In genomic region chr3:101842245-101842934, GRCh38 we compare ENCODE assay signal across 15 cellular contexts. TPM values are rescaled to one million over a fixed set of nuclear protein-coding genes. Genes with fewer than 3 reads are reported as not detected.
DNase-seq lines count a peak whose midpoint lies in the region; ATAC-seq and TF ChIP-seq lines count a peak whose summit lies in the region.
"Had no signal": no experiment of that assay in that cellular context is flagged by ENCODE, and none has a peak within 500 bp of the region (broad histone marks: within the 10 kb centered on the region; RNA-seq: fewer than 3 reads in every experiment).

No MANE protein-coding gene starts in this region.

- peak overlapping the region; percentile 36 for H2BK12ac ChIP-seq in H9 (ENCODE audit: insufficient read length, low read depth, low read length)

- no peaks in the 10 kb centered on the region for H3K27me3 Mint-ChIP-seq in H9 (ENCODE audit: low read depth)
- H3K27me3 Mint-ChIP-seq: activated T-cell treated with anti-CD3 and anti-CD28 coated beads, Interleukin-2, amount 50 U/mL, for 24 hours; effector memory CD8-positive, alpha-beta T cell had no signal

- no peak overlapping the region for H4K5ac ChIP-seq in H9 (ENCODE audit: insufficient read length, low read depth, low read length)

- no peak overlapping the region for H2BK120ac ChIP-seq in H9 (ENCODE audit: low read depth, low read length, poor library complexity, severe bottlenecking)

- no peaks in the 10 kb centered on the region for H3K36me3 ChIP-seq in mammary epithelial cell (ENCODE audit: insufficient read depth, low read length)
- H3K36me3 ChIP-seq: vagina had no signal

- peak overlapping the region; percentile 99 for H2BK20ac ChIP-seq in H9 (ENCODE audit: low read depth, low read length, poor library complexity, severe bottlenecking)

- peak overlapping the region; percentile 99 for H3T11ph ChIP-seq in H9 (ENCODE audit: low read length)

- H3K18ac ChIP-seq in H9 (ENCODE audit: insufficient read length, low read depth, low read length), result peak overlapping the region; percentile 89

- BruUV-seq in mammary epithelial cell (replicated peaks; lab: Mats Ljungman, UMichigan), result no TSS peak

- H3K9me3 ChIP-seq in H9 (ENCODE audit: control insufficient read depth, low read depth, low read length) (no peaks in the 10 kb centered on the region), mammary epithelial cell (replicated peaks; ENCODE audit: insufficient read depth, low read length) (no peaks in the 10 kb centered on the region)
- H3K9me3 ChIP-seq: vagina had no signal

- H3K4me1 Mint-ChIP-seq in H9, result peaks cover 37 to 46% of the 10 kb centered on the region in 2 experiments

- H3K23me2 ChIP-seq in H9 (ENCODE audit: insufficient read length, low read depth, low read length, poor library complexity, severe bottlenecking), result no peaks in the 10 kb centered on the region

- H3K9ac ChIP-seq in H9 (ENCODE audit: extremely low read depth, insufficient read length, low read length) (no peak overlapping the region), mammary epithelial cell (ENCODE audit: insufficient read depth, low read length) (no peak overlapping the region)

- ATAC-seq in SK-N-SH treated with all-trans-retinoic acid at 6 μM for 48 hours, result peak; percentile 69
- ATAC-seq: effector memory CD8-positive, alpha-beta T cell had no signal

- intact Hi-C loops in mammary epithelial cell (cut with micrococcal nuclease), result no loop called here

- no peak overlapping the region for H3K56ac ChIP-seq in H9 (ENCODE audit: insufficient read length, low read depth, low read length)

- no peak overlapping the region for H2BK15ac ChIP-seq in H9 (ENCODE audit: low read depth, low read length)

- H4K91ac ChIP-seq in H9 (ENCODE audit: insufficient read length, low read depth, low read length), result peak overlapping the region; percentile 60

- in situ Hi-C loops in ACHN (cut with HindIII; ENCODE audit: low pct_ligation_motif_present, low pct_unique_long_range_greater_than_20kb, low sequenced_read_pairs), result no loop called here
- in situ Hi-C loops in mammary epithelial cell (cut with MboI; ENCODE audit: low sequenced_read_pairs in 2 of 2), result no loop called here

- DNase-seq in ACHN, result peak; percentile 89
- peak; percentile 85 for DNase-seq in H9
- peak; percentile 70 for DNase-seq in iPS-NIHi7 (ENCODE audit: extremely low spot score)
- DNase-seq in pons (ENCODE audit: low spot score), result no peak
- no peak for DNase-seq in GOT3 (lab: John Stamatoyannopoulos, UW)
- no peak for DNase-seq in mammary epithelial cell
- no peak for DNase-seq in stimulated activated CD4-positive, alpha-beta T cell treated with anti-CD3 and anti-CD28 coated beads, Interleukin-15, amount 100 ng/mL, for 24 hours
- DNase-seq: activated CD4-positive, CD25-positive, alpha-beta regulatory T cell treated with anti-CD3 and anti-CD28 coated beads, Interleukin-2, amount 50 U/mL, for 72 hours; activated T-cell treated with anti-CD3 and anti-CD28 coated beads, Interleukin-2, amount 50 U/mL, for 24 hours; effector memory CD8-positive, alpha-beta T cell; NCI-H1436; NCI-H526 treated with DMSO at 0.1 percent for 48 hours; occipital lobe had no signal

- H3K9me3 Mint-ChIP-seq in H9, result no peaks in the 10 kb centered on the region
- H3K9me3 Mint-ChIP-seq: effector memory CD8-positive, alpha-beta T cell had no signal

- H3K14ac ChIP-seq in H9 (ENCODE audit: insufficient read depth, low read length), result peak overlapping the region; percentile 3; the same call in 1 of the 2 replicates

- CTCF ChIA-PET in mammary epithelial cell (lab: Charles Lee; ENCODE audit: low non-redundant PET), result no interaction called here

- peak overlapping the region in 1 of 2 experiments; percentile 12; a peak in 3 of 5 replicates for H3K4me3 Mint-ChIP-seq in H9
- H3K4me3 Mint-ChIP-seq: activated T-cell treated with anti-CD3 and anti-CD28 coated beads, Interleukin-2, amount 50 U/mL, for 24 hours; effector memory CD8-positive, alpha-beta T cell had no signal

- H3K36me3 Mint-ChIP-seq in H9 (ENCODE audit: insufficient read depth in 1 of 3, low read depth in 3 of 3), result peaks cover 0 to 5% (median 3%) of the 10 kb centered on the region in 3 experiments; a peak in 5 of 7 replicates

- H3K23ac ChIP-seq in H9 (ENCODE audit: insufficient read length, low read depth, low read length), result no peak overlapping the region

- peak overlapping the region; percentile 92 for H3K4ac ChIP-seq in H9 (ENCODE audit: low read depth, low read length)

- no peak overlapping the region for H3K4me3 ChIP-seq in mammary epithelial cell (replicated peaks in 1 of 3; ENCODE audit: insufficient read depth in 1 of 3, low read depth in 2 of 3, low read length in 3 of 3)
- H3K4me3 ChIP-seq: vagina had no signal

- H4K8ac ChIP-seq in H9 (replicated peaks; ENCODE audit: insufficient read length, low read depth, low read length), result no peak overlapping the region

- TF ChIP-seq CTCF in H9 (conservative IDR thresholded peaks at IDR 0.05) (no peak), mammary epithelial cell (conservative IDR thresholded peaks at IDR 0.05 in 1 of 2, IDR thresholded peaks at IDR 0.05 in 1 of 2; ENCODE audit: extremely low read depth in 1 of 2, insufficient read depth in 1 of 2, low read depth in 1 of 2, low read length in 2 of 2) (no peak)

- H3K79me1 ChIP-seq in H9 (ENCODE audit: insufficient read depth, low read depth, low read length, poor library complexity, severe bottlenecking), result no peaks in the 10 kb centered on the region

- peak overlapping the region; percentile 99 for H2AK5ac ChIP-seq in H9 (ENCODE audit: insufficient read length, low read length)

- H3K4me2 ChIP-seq in H9 (ENCODE audit: insufficient read depth, insufficient read length, low read length) (no peak overlapping the region), mammary epithelial cell (ENCODE audit: insufficient read depth, low read depth, low read length) (no peak overlapping the region)

- H2BK5ac ChIP-seq in H9 (ENCODE audit: insufficient read length, low read length), result peak overlapping the region; percentile 98

- H3K79me2 ChIP-seq in H9 (ENCODE audit: insufficient read depth, low read length), result no peaks in the 10 kb centered on the region
- no peaks in the 10 kb centered on the region for H3K79me2 ChIP-seq in mammary epithelial cell (ENCODE audit: insufficient read depth, low read length)

- dilution Hi-C loops in mammary epithelial cell (cut with HindIII; ENCODE audit: low sequenced_read_pairs), result no loop called here

- H3K27ac Mint-ChIP-seq in H9, result peak overlapping the region; percentile 91 to 99 (median 99)
- H3K27ac Mint-ChIP-seq: activated T-cell treated with anti-CD3 and anti-CD28 coated beads, Interleukin-2, amount 50 U/mL, for 24 hours; effector memory CD8-positive, alpha-beta T cell had no signal

- no peak overlapping the region for H2AFZ ChIP-seq in H9 (ENCODE audit: low read length)
- H2AFZ ChIP-seq in mammary epithelial cell (ENCODE audit: low read depth, low read length), result no peak overlapping the region

- H3K27me3 ChIP-seq in H9 (ENCODE audit: insufficient read depth, low read length), result no peaks in the 10 kb centered on the region
- H3K27me3 ChIP-seq in mammary epithelial cell (ENCODE audit: insufficient read depth, low read length), result no peaks in the 10 kb centered on the region
- H3K27me3 ChIP-seq: vagina had no signal

- H3K27ac ChIP-seq in H9 (ENCODE audit: insufficient read length, low read depth, low read length) (peak overlapping the region; percentile 99), mammary epithelial cell (ENCODE audit: insufficient read depth, low read depth, low read length) (no peak overlapping the region)
- H3K27ac ChIP-seq: vagina had no signal

- H3K4me1 ChIP-seq in H9 (ENCODE audit: insufficient read depth, low read length) (peaks cover 7% of the 10 kb centered on the region), mammary epithelial cell (ENCODE audit: insufficient read depth, low read length) (no peaks in the 10 kb centered on the region)
- H3K4me1 ChIP-seq: vagina had no signal

- H4K20me1 ChIP-seq in H9 (ENCODE audit: control insufficient read depth, insufficient read depth, insufficient read length), result no peaks in the 10 kb centered on the region
- no peaks in the 10 kb centered on the region for H4K20me1 ChIP-seq in mammary epithelial cell (ENCODE audit: insufficient read depth, low read length)

- WGBS in H9 (ENCODE audit: extremely low coverage, insufficient read length, low lambda C conversion rate), result no CpG with 5 or more reads among the region's 2 CpGs
- 50% methylated on average over 2 of the region's 2 CpGs for WGBS in mammary epithelial cell (ENCODE audit: low coverage, missing lambda C conversion rate)

TF ChIP-seq in SK-N-SH treated with all-trans-retinoic acid at 6 μM for 48 hours, 23 proteins besides CTCF, POLR2A, EP300 and RAD21:
- no peak for TF ChIP-seq TOX (CRISPR knock-in tag; IDR thresholded peaks at IDR 0.05; ENCODE audit: borderline replicate concordance)
- peak; percentile 45 for TF ChIP-seq ISL1 (CRISPR knock-in tag; IDR thresholded peaks at IDR 0.05)

RNA-seq across cellular contexts. Expression of gene NFKBIZ, which starts 6.9 kb away (rescaled TPM):
- total RNA-seq in H9 (2021) (11.1 TPM in 2 replicates), mammary epithelial cell (10 to 100 TPM; 27.0 to 85.8 TPM)
- polyA plus RNA-seq in mammary epithelial cell, result 15.3 TPM
- 32.8 TPM for polyA minus RNA-seq in mammary epithelial cell

Comparison
In these comparisons a context has a peak if more than half of its experiments do, and no peak if none do; other contexts are left out.
1. DNase-seq: peak in ACHN (single experiment), H9 (single experiment) and iPS-NIHi7 (single experiment); none in pons (single experiment), GOT3 (single experiment), mammary epithelial cell (single experiment) and stimulated activated CD4-positive, alpha-beta T cell treated with anti-CD3 and anti-CD28 coated beads, Interleukin-15, amount 100 ng/mL, for 24 hours (single experiment).